ENCODE assay signal across 8 cellular contexts in the genomic region with DNA sequence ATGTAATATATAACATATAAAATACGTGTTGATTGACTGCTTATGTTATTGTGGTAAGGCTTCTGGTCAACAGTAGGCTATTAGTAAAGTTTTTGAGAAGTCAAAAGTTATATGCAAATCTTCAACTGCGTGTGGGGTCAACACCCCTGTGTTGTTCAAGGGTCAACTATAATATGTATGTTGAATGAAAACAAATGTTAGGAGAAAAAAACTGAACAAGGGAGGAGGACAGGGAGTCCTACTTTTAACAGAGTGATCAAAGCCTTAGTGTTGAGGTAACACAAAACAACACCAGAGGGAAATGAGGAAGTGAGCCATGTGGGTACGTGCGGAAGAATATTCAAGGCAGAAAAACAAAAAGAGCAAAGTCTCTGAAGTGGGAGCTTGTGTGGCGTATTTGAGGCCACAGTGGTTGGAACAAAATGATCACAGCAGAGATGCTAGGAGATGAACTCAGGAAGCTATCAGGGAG.
DNase-seq lines count a peak whose midpoint lies in the region; ATAC-seq, FAIRE-seq and TF ChIP-seq lines count a peak whose summit lies in the region.

No MANE protein-coding gene starts in this region.

- peak overlapping the region; percentile 36; the same call in 1 of the 2 replicates for H3K9ac ChIP-seq in GM12878 (ENCODE audit: control insufficient read depth, insufficient read depth, low read length)

- WGBS in GM12878 (ENCODE audit: insufficient coverage, insufficient replicate concordance, low lambda C conversion rate, missing lambda C conversion rate), result under 1% methylated on average over 5 of the region's 5 CpGs

- H3K4me2 ChIP-seq in GM12878 (ENCODE audit: control insufficient read depth, insufficient read depth), result peak overlapping the region; percentile 77

- TF ChIP-seq EP300 in GM12878 (IDR thresholded peaks at IDR 0.05; ENCODE audit: borderline replicate concordance in 1 of 2, control insufficient read depth in 1 of 2, low read depth in 2 of 2, low read length in 2 of 2), result peak; percentile 95 to 98

- no peaks in the 10 kb centered on the region for H3K9me3 ChIP-seq in GM12878 (replicated peaks; ENCODE audit: control insufficient read depth, insufficient read depth, low read length)

- peak overlapping the region; percentile 69 for H2AFZ ChIP-seq in GM12878 (ENCODE audit: control insufficient read depth, low read depth, low read length)

- peak; percentile 29; the same call in 1 of the 2 replicates for TF ChIP-seq RAD21 in GM12878 (IDR thresholded peaks at IDR 0.05; ENCODE audit: insufficient read depth, low read depth, low read length)

- H3K4me1 ChIP-seq in GM12878 (ENCODE audit: control insufficient read depth, insufficient read depth, low read length), result peaks cover 18% of the 10 kb centered on the region

- H3K4me3 ChIP-seq in GM12878, result peak overlapping the region; percentile 41; the same call in 1 of the 2 replicates

- peaks cover 4% of the 10 kb centered on the region; the same call in 1 of the 2 replicates for H3K79me2 ChIP-seq in GM12878 (ENCODE audit: control insufficient read depth, insufficient read depth, low read length)

- TF ChIP-seq POLR2A in GM12878 (IDR thresholded peaks at IDR 0.05; ENCODE audit: low read depth, low read length), result peak; percentile 32; the same call in 1 of the 2 replicates

- in situ Hi-C loops in GM12878 (cut with MboI), result no loop called here

- intact Hi-C loops in GM12878 (cut with micrococcal nuclease; ENCODE audit: unreplicated experiment), result loop anchor here (5.0 kb wide), 1 partner anchor 59 kb away; no protein-coding TSS in a partner anchor

- CTCF ChIA-PET in GM12878 (lab: Yijun Ruan, JAX), result interaction anchor here (0.9 to 5.5 kb wide), 5 partner anchors 48 to 215 kb away, joined by 3 to 56 read pairs (median 3); partner anchors contain the start of gene SFMBT1

- peak; percentile 93 for ATAC-seq in GM18868 (IDR thresholded peaks at IDR 0.05; ENCODE audit: unreplicated experiment)
- ATAC-seq in HG03025 (IDR thresholded peaks at IDR 0.05; ENCODE audit: low FRiP score, unreplicated experiment), result peak; percentile 82
- peak; percentile 96 for ATAC-seq in GM12878

- peak overlapping the region; percentile 90 for H3K27ac ChIP-seq in GM12878 (ENCODE audit: control insufficient read depth, insufficient read depth)

- DNase-seq in T-helper 1 cell, result peak in 4 of 5 donors; percentile 33 to 51 (median 40)
- peak; percentile 88 for DNase-seq in GM12878 (ENCODE audit: low read depth, low spot score)
- DNase-seq in stimulated activated CD8-positive, alpha-beta memory T cell treated with anti-CD3 and anti-CD28 coated beads, Interleukin-2, amount 100 ng/mL, for 1 hour (ENCODE audit: low read depth in 2 of 2), result peak; percentile 11 to 18
- DNase-seq in NCI-H146 (lab: John Stamatoyannopoulos, UW), result no peak
- DNase-seq in COLO668 (lab: John Stamatoyannopoulos, UW; ENCODE audit: unreplicated experiment), result no peak
- DNase-seq in DMS 273 treated with DMSO at 0.1 percent for 48 hours (lab: John Stamatoyannopoulos, UW), result no peak

- POLR2A ChIA-PET in GM12878 (lab: Charles Lee), result interaction anchor here (0.6 to 1.9 kb wide), 7 partner anchors 10 to 90 kb away, joined by 3 to 4 read pairs (median 3); no protein-coding TSS in a partner anchor

- no TSS peak for BruUV-seq in GM12878 (replicated peaks; lab: Mats Ljungman, UMichigan)

- peak; percentile 96 for FAIRE-seq in GM12878 (lab: Jason Lieb, UNC)

- no peak for TF ChIP-seq CTCF in GM12878 (IDR thresholded peaks at IDR 0.05 in 2 of 3, conservative IDR thresholded peaks at IDR 0.05 in 1 of 3; ENCODE audit: control insufficient read depth in 2 of 3, extremely low read depth in 1 of 3, insufficient read depth in 1 of 3, low read depth in 3 of 3, low read length in 3 of 3)

- RAD21 ChIA-PET in GM12878 (lab: Charles Lee; ENCODE audit: unreplicated experiment), result interaction anchor here (0.9 to 2.0 kb wide), 11 partner anchors 12 to 204 kb away, joined by 3 to 7 read pairs (median 4); no protein-coding TSS in a partner anchor

- H3K36me3 ChIP-seq in GM12878 (ENCODE audit: control insufficient read depth in 2 of 2, insufficient read depth in 2 of 2, low read length in 1 of 2), result no peaks in the 10 kb centered on the region

- SMC1A ChIA-PET in GM12878 (lab: Charles Lee; ENCODE audit: uncharacterized antibody, unreplicated experiment), result interaction anchor here (0.5 to 2.4 kb wide), 17 partner anchors 9 to 291 kb away, joined by 3 to 9 read pairs (median 3); no protein-coding TSS in a partner anchor

- H3K27me3 ChIP-seq in GM12878 (replicated peaks in 1 of 2; ENCODE audit: control insufficient read depth in 2 of 2, insufficient read depth in 2 of 2, low read length in 1 of 2), result no peaks in the 10 kb centered on the region

- H4K20me1 ChIP-seq in GM12878 (ENCODE audit: control insufficient read depth, insufficient read depth), result no peaks in the 10 kb centered on the region

TF ChIP-seq in GM12878, 131 proteins besides CTCF, POLR2A, EP300 and RAD21 (continues in another document):
- TF ChIP-seq PAX5 (IDR thresholded peaks at IDR 0.05; ENCODE audit: borderline replicate concordance, low read depth, low read length) (peak; percentile 89; the same call in 1 of the 2 replicates), RCOR1 (conservative IDR thresholded peaks at IDR 0.05; ENCODE audit: low read depth, low read length) (0 out of 2 replicates have a peak, but pooled peaks have one; percentile 26), SREBF2 (IDR thresholded peaks at IDR 0.05; ENCODE audit: low read length) (no peak), RFX5 (IDR thresholded peaks at IDR 0.05; ENCODE audit: low read depth, low read length) (no peak), IKZF2 (IDR thresholded peaks at IDR 0.05) (peak; percentile 100), RBBP5 (conservative IDR thresholded peaks at IDR 0.05) (no peak), NRF1 (conservative IDR thresholded peaks at IDR 0.05; ENCODE audit: low read depth, low read length) (no peak), HSF1 (IDR thresholded peaks at IDR 0.05; ENCODE audit: low read depth, low read length) (no peak), IKZF1 (conservative IDR thresholded peaks at IDR 0.05) (peak; percentile 98), ESRRA (IDR thresholded peaks at IDR 0.05; ENCODE audit: low read length) (0 out of 2 replicates have a peak, but pooled peaks have one; percentile 32), SUZ12 (IDR thresholded peaks at IDR 0.05; ENCODE audit: unreplicated experiment) (no peak), KAT2A (conservative IDR thresholded peaks at IDR 0.05; ENCODE audit: control insufficient read depth, low read depth, low read length) (no peak), SPI1 (IDR thresholded peaks at IDR 0.05; ENCODE audit: borderline replicate concordance, insufficient read depth, low read depth, low read length) (peak; percentile 99), CBFB (IDR thresholded peaks at IDR 0.05; ENCODE audit: low read depth) (peak; percentile 89), SP1 (IDR thresholded peaks at IDR 0.05; ENCODE audit: low read depth, low read length) (peak; percentile 79), MEF2A (IDR thresholded peaks at IDR 0.05; ENCODE audit: insufficient read depth, low read depth, low read length) (peak; percentile 66; the same call in 1 of the 2 replicates), IRF4 (IDR thresholded peaks at IDR 0.05; ENCODE audit: low read depth, low read length) (peak; percentile 96)
- TF ChIP-seq, protein P1, sequence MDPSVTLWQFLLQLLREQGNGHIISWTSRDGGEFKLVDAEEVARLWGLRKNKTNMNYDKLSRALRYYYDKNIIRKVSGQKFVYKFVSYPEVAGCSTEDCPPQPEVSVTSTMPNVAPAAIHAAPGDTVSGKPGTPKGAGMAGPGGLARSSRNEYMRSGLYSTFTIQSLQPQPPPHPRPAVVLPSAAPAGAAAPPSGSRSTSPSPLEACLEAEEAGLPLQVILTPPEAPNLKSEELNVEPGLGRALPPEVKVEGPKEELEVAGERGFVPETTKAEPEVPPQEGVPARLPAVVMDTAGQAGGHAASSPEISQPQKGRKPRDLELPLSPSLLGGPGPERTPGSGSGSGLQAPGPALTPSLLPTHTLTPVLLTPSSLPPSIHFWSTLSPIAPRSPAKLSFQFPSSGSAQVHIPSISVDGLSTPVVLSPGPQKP (IDR thresholded peaks at IDR 0.05; ENCODE audit: low read depth, low read length), result no peak
- TF ChIP-seq, protein P2, sequence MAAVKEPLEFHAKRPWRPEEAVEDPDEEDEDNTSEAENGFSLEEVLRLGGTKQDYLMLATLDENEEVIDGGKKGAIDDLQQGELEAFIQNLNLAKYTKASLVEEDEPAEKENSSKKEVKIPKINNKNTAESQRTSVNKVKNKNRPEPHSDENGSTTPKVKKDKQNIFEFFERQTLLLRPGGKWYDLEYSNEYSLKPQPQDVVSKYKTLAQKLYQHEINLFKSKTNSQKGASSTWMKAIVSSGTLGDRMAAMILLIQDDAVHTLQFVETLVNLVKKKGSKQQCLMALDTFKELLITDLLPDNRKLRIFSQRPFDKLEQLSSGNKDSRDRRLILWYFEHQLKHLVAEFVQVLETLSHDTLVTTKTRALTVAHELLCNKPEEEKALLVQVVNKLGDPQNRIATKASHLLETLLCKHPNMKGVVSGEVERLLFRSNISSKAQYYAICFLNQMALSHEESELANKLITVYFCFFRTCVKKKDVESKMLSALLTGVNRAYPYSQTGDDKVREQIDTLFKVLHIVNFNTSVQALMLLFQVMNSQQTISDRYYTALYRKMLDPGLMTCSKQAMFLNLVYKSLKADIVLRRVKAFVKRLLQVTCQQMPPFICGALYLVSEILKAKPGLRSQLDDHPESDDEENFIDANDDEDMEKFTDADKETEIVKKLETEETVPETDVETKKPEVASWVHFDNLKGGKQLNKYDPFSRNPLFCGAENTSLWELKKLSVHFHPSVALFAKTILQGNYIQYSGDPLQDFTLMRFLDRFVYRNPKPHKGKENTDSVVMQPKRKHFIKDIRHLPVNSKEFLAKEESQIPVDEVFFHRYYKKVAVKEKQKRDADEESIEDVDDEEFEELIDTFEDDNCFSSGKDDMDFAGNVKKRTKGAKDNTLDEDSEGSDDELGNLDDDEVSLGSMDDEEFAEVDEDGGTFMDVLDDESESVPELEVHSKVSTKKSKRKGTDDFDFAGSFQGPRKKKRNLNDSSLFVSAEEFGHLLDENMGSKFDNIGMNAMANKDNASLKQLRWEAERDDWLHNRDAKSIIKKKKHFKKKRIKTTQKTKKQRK (IDR thresholded peaks at IDR 0.05; ENCODE audit: low read depth, low read length), result no peak

Comparison
In these comparisons a context has a peak if more than half of its experiments do, and no peak if none do; other contexts are left out.
1. DNase-seq: peak in T-helper 1 cell (4 of 5), GM12878 (single experiment) and stimulated activated CD8-positive, alpha-beta memory T cell treated with anti-CD3 and anti-CD28 coated beads, Interleukin-2, amount 100 ng/mL, for 1 hour (2 of 2); none in NCI-H146 (single experiment), COLO668 (single experiment) and DMS 273 treated with DMSO at 0.1 percent for 48 hours (single experiment).
2. Peak in every context shown above with its lines, with median percentiles within 50 percentile points of each other: ATAC-seq.